1 cellular context compared by ENCODE assay signal in the genomic region with DNA sequence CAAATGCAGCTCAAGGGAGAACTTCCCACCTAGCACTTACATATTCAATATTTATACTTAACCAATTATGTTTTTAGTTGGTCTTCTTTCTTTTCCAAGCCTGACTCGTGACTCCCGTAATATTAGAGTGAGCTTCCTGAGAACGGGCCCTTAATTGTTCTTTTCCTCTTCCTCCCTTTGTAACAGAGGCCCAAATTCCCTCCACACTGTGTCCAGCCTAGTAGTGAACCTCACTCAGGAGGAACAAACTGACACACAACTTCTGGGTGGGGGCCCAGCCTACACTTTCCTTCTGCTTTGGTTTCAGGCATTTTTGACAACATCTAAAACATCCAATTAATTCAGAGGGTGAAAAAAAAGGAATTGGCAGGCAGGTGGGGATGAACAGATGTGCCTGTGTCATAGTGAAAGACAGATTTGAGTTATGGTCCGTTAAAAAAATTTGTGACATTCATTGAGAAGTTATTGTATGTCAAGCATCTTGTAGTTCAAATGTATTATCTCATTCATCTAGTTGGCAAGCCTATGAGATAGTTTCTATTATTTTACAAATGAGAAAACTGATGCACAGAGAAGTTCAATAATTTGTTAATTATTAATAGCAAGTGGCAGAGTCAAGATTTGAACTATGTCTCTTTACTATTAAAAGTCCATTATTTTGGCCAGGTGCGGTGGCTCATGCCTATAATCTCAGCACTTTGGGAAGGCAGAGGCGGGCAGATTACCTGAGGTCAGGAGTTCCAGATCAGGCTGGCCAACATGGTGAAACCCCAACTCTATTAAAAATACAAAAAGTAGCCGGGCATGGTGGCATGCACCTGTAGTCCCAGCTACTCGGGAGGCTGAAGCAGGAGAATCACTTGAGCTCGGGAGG.
A peak's percentile ranks its signal among the peaks of the same experiment; 100 is the strongest.
TF ChIP-seq lines count a peak whose summit lies in the region.

No MANE protein-coding gene starts in this region.

TF ChIP-seq in GM12878, 131 proteins besides CTCF, POLR2A, EP300 and RAD21 (continued from another document and continues in another):
- TF ChIP-seq KAT2A (conservative IDR thresholded peaks at IDR 0.05; ENCODE audit: control insufficient read depth, low read depth, low read length): no peak
- TF ChIP-seq CHD4 (IDR thresholded peaks at IDR 0.05): no peak
- no peak for TF ChIP-seq ZNF24 (IDR thresholded peaks at IDR 0.05)
- TF ChIP-seq, protein P1, sequence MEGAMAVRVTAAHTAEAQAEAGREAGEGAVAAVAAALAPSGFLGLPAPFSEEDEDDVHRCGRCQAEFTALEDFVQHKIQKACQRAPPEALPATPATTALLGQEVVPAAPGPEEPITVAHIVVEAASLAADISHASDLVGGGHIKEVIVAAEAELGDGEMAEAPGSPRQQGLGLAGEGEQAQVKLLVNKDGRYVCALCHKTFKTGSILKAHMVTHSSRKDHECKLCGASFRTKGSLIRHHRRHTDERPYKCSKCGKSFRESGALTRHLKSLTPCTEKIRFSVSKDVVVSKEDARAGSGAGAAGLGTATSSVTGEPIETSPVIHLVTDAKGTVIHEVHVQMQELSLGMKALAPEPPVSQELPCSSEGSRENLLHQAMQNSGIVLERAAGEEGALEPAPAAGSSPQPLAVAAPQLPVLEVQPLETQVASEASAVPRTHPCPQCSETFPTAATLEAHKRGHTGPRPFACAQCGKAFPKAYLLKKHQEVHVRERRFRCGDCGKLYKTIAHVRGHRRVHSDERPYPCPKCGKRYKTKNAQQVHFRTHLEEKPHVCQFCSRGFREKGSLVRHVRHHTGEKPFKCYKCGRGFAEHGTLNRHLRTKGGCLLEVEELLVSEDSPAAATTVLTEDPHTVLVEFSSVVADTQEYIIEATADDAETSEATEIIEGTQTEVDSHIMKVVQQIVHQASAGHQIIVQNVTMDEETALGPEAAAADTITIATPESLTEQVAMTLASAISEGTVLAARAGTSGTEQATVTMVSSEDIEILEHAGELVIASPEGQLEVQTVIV (IDR thresholded peaks at IDR 0.05; ENCODE audit: borderline replicate concordance, partially characterized antibody): no peak
- TF ChIP-seq RFX5 (IDR thresholded peaks at IDR 0.05; ENCODE audit: low read depth, low read length): no peak
- TF ChIP-seq HDAC2 (IDR thresholded peaks at IDR 0.05): no peak
- TF ChIP-seq E2F4 (IDR thresholded peaks at IDR 0.05; ENCODE audit: low read depth, low read length): no peak
- TF ChIP-seq ZNF622 (IDR thresholded peaks at IDR 0.05): no peak
- TF ChIP-seq MTA2 (IDR thresholded peaks at IDR 0.05; ENCODE audit: low read depth): peak; percentile 77
- no peak for TF ChIP-seq SMAD1 (IDR thresholded peaks at IDR 0.05; ENCODE audit: low read depth, partially characterized antibody)
- TF ChIP-seq MYC (IDR thresholded peaks at IDR 0.05; ENCODE audit: insufficient read depth, insufficient read length, insufficient replicate concordance, low read length, severe bottlenecking): no peak
- TF ChIP-seq TARDBP (IDR thresholded peaks at IDR 0.05; ENCODE audit: borderline replicate concordance): no peak
- TF ChIP-seq IKZF2 (IDR thresholded peaks at IDR 0.05): peak; percentile 82
- 0 out of 2 replicates have a peak, but pooled peaks have one; percentile 48 for TF ChIP-seq MEF2A (IDR thresholded peaks at IDR 0.05; ENCODE audit: insufficient read depth, low read depth, low read length)
- no peak for TF ChIP-seq TAF1 (IDR thresholded peaks at IDR 0.05; ENCODE audit: borderline replicate concordance, low read depth, low read length)
- TF ChIP-seq SRF (IDR thresholded peaks at IDR 0.05; ENCODE audit: low read depth in 2 of 2, low read length in 2 of 2): 0 out of 4 replicates have a peak, but pooled peaks of 1 of the 2 experiments have one; percentile 49
- TF ChIP-seq, protein P2, sequence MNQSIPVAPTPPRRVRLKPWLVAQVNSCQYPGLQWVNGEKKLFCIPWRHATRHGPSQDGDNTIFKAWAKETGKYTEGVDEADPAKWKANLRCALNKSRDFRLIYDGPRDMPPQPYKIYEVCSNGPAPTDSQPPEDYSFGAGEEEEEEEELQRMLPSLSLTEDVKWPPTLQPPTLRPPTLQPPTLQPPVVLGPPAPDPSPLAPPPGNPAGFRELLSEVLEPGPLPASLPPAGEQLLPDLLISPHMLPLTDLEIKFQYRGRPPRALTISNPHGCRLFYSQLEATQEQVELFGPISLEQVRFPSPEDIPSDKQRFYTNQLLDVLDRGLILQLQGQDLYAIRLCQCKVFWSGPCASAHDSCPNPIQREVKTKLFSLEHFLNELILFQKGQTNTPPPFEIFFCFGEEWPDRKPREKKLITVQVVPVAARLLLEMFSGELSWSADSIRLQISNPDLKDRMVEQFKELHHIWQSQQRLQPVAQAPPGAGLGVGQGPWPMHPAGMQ (IDR thresholded peaks at IDR 0.05; ENCODE audit: borderline replicate concordance): no peak
- TF ChIP-seq IKZF1 (conservative IDR thresholded peaks at IDR 0.05): peak; percentile 80
- no peak for TF ChIP-seq MTA3 (IDR thresholded peaks at IDR 0.05; ENCODE audit: borderline replicate concordance, low read length)
- no peak for TF ChIP-seq SUPT20H (IDR thresholded peaks at IDR 0.05; ENCODE audit: borderline replicate concordance, control insufficient read depth, low read depth, low read length)
- peak; percentile 46; the same call in 1 of the 2 replicates for TF ChIP-seq PML (IDR thresholded peaks at IDR 0.05; ENCODE audit: low read length)
- TF ChIP-seq SKIL (IDR thresholded peaks at IDR 0.05; ENCODE audit: low read depth, poor library complexity, severe bottlenecking): peak; percentile 63
- no peak for TF ChIP-seq CBX3 (IDR thresholded peaks at IDR 0.05; ENCODE audit: borderline replicate concordance, low read depth)
- no peak for TF ChIP-seq MYB (IDR thresholded peaks at IDR 0.05; ENCODE audit: borderline replicate concordance, low read depth, low read length)
- no peak for TF ChIP-seq HDAC6 (IDR thresholded peaks at IDR 0.05; ENCODE audit: unreplicated experiment)
- TF ChIP-seq REST (IDR thresholded peaks at IDR 0.05; ENCODE audit: low read depth, low read length): no peak
- TF ChIP-seq, protein P3, sequence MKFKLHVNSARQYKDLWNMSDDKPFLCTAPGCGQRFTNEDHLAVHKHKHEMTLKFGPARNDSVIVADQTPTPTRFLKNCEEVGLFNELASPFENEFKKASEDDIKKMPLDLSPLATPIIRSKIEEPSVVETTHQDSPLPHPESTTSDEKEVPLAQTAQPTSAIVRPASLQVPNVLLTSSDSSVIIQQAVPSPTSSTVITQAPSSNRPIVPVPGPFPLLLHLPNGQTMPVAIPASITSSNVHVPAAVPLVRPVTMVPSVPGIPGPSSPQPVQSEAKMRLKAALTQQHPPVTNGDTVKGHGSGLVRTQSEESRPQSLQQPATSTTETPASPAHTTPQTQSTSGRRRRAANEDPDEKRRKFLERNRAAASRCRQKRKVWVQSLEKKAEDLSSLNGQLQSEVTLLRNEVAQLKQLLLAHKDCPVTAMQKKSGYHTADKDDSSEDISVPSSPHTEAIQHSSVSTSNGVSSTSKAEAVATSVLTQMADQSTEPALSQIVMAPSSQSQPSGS (IDR thresholded peaks at IDR 0.05; ENCODE audit: low read length): peak; percentile 90
- peak; percentile 46; the same call in 1 of the 2 replicates for TF ChIP-seq ZBED1 (IDR thresholded peaks at IDR 0.05; ENCODE audit: borderline replicate concordance)
- no peak for TF ChIP-seq HDGF (IDR thresholded peaks at IDR 0.05)
- no peak for TF ChIP-seq POLR2AphosphoS5 (IDR thresholded peaks at IDR 0.05; ENCODE audit: low read length)
- peak; percentile 91 for TF ChIP-seq BCL11A (IDR thresholded peaks at IDR 0.05; ENCODE audit: low read depth, low read length)
- no peak for TF ChIP-seq FOS (IDR thresholded peaks at IDR 0.05; ENCODE audit: borderline replicate concordance, extremely low read depth, insufficient read length)
- no peak for TF ChIP-seq USF1 (IDR thresholded peaks at IDR 0.05; ENCODE audit: borderline replicate concordance, extremely low read length, insufficient read depth, low read depth, low read length)
- no peak for TF ChIP-seq TBL1XR1 (IDR thresholded peaks at IDR 0.05; ENCODE audit: low read depth, low read length)
- peak; percentile 39 for TF ChIP-seq SPI1 (IDR thresholded peaks at IDR 0.05; ENCODE audit: borderline replicate concordance, insufficient read depth, low read depth, low read length)
- no peak for TF ChIP-seq SMAD5 (IDR thresholded peaks at IDR 0.05; ENCODE audit: low read depth)
- TF ChIP-seq SMC3 (IDR thresholded peaks at IDR 0.05; ENCODE audit: borderline replicate concordance, low read length): no peak
- TF ChIP-seq JUND (IDR thresholded peaks at IDR 0.05; ENCODE audit: low read depth, low read length): peak; percentile 75; the same call in 1 of the 2 replicates
- no peak for TF ChIP-seq POU2F2 (IDR thresholded peaks at IDR 0.05; ENCODE audit: borderline replicate concordance, low read depth, low read length)
- TF ChIP-seq WRNIP1 (IDR thresholded peaks at IDR 0.05; ENCODE audit: borderline replicate concordance, low read depth, low read length): no peak
- no peak for TF ChIP-seq BACH1 (IDR thresholded peaks at IDR 0.05; ENCODE audit: borderline replicate concordance)
- TF ChIP-seq ATF7 (IDR thresholded peaks at IDR 0.05; ENCODE audit: low read depth): peak; percentile 75
- TF ChIP-seq, protein P4, sequence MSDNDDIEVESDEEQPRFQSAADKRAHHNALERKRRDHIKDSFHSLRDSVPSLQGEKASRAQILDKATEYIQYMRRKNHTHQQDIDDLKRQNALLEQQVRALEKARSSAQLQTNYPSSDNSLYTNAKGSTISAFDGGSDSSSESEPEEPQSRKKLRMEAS (IDR thresholded peaks at IDR 0.05; ENCODE audit: low read depth, low read length): no peak
